ENCODE assay signal across 1 cellular context in genomic region chr9:130990362-130991226, GRCh38.
TF ChIP-seq lines count a peak whose summit lies in the region.

No MANE protein-coding gene starts in this region.

TF ChIP-seq in GM23338, 12 proteins besides CTCF, POLR2A, EP300 and RAD21 (continued from another document):
- TF ChIP-seq ZNF462 (CRISPR knock-in tag; IDR thresholded peaks at IDR 0.05) (no peak), EZH2 (IDR thresholded peaks at IDR 0.05; ENCODE audit: low read depth, unreplicated experiment) (no peak), POLR2AphosphoS5 (IDR thresholded peaks at IDR 0.05; ENCODE audit: low read depth) (no peak), ZNF114 (CRISPR knock-in tag; IDR thresholded peaks at IDR 0.05) (no peak), EZH2phosphoT487 (IDR thresholded peaks at IDR 0.05; ENCODE audit: unreplicated experiment) (no peak), JUNB (IDR thresholded peaks at IDR 0.05; ENCODE audit: unreplicated experiment) (no peak), ZNF331 (CRISPR knock-in tag; IDR thresholded peaks at IDR 0.05; ENCODE audit: low read depth) (no peak), STAT1 (IDR thresholded peaks at IDR 0.05; ENCODE audit: unreplicated experiment) (no peak), REST (IDR thresholded peaks at IDR 0.05; ENCODE audit: unreplicated experiment) (no peak)
- TF ChIP-seq, protein P1, sequence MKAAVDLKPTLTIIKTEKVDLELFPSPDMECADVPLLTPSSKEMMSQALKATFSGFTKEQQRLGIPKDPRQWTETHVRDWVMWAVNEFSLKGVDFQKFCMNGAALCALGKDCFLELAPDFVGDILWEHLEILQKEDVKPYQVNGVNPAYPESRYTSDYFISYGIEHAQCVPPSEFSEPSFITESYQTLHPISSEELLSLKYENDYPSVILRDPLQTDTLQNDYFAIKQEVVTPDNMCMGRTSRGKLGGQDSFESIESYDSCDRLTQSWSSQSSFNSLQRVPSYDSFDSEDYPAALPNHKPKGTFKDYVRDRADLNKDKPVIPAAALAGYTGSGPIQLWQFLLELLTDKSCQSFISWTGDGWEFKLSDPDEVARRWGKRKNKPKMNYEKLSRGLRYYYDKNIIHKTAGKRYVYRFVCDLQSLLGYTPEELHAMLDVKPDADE (IDR thresholded peaks at IDR 0.05), result no peak
